In genomic region chr15:82585072-82585471, GRCh38 we compare ENCODE assay signal across 14 cellular contexts. TPM values are rescaled to one million over a fixed set of nuclear protein-coding genes. Genes with fewer than 3 reads are reported as not detected.
A peak's percentile ranks its signal among the peaks of the same experiment; 100 is the strongest.
DNase-seq lines count a peak whose midpoint lies in the region; ATAC-seq and TF ChIP-seq lines count a peak whose summit lies in the region.
"Had no signal": no experiment of that assay in that cellular context is flagged by ENCODE, and none has a peak within 500 bp of the region (broad histone marks: within the 10 kb centered on the region; RNA-seq: fewer than 3 reads in every experiment).

No MANE protein-coding gene starts in this region.

- no peaks in the 10 kb centered on the region for H3K36me3 Mint-ChIP-seq in neural progenitor cell
- H3K36me3 Mint-ChIP-seq in T-helper 2 cell treated with Interferon-gamma antibody and Interleukin-4, amounts not matched to agents 5 μg/mL and 100 μg/mL, for 36 hours (ENCODE audit: low read depth): no peaks in the 10 kb centered on the region
- H3K36me3 Mint-ChIP-seq: activated naive CD8-positive, alpha-beta T cell had no signal

- no peaks in the 10 kb centered on the region for H3K36me3 ChIP-seq in neural progenitor cell

- ATAC-seq in GM19397 (IDR thresholded peaks at IDR 0.05; ENCODE audit: unreplicated experiment) (no peak), HG03439 (IDR thresholded peaks at IDR 0.05; ENCODE audit: unreplicated experiment) (no peak)
- ATAC-seq: activated CD8-positive, alpha-beta T cell treated with anti-CD3 and anti-CD28 coated beads for 36 hours had no signal

- peak; percentile 10 for DNase-seq in ELF-1 (ENCODE audit: low read depth, low spot score)
- peak; percentile 71 for DNase-seq in MV-4-11 (lab: John Stamatoyannopoulos, UW)
- peak; percentile 76 for DNase-seq in choroid plexus epithelial cell (ENCODE audit: low read depth)
- no peak for DNase-seq in neural progenitor cell (ENCODE audit: low spot score)
- DNase-seq in T-helper 2 cell treated with Interferon-gamma antibody and Interleukin-4, amounts not matched to agents 5 μg/mL and 100 μg/mL, for 36 hours (ENCODE audit: low spot score): no peak
- no peak for DNase-seq in DMS153 treated with DMSO at 0.1 percent for 48 hours (lab: John Stamatoyannopoulos, UW; ENCODE audit: unreplicated experiment)
- DNase-seq: activated CD8-positive, alpha-beta T cell treated with anti-CD3 and anti-CD28 coated beads for 36 hours; glutamatergic neuron; NCI-H1048; NCI-H526; posterior cingulate gyrus had no signal

- peaks cover 5% of the 10 kb centered on the region for H3K27me3 Mint-ChIP-seq in neural progenitor cell (ENCODE audit: insufficient read depth, low read depth)
- H3K27me3 Mint-ChIP-seq in T-helper 2 cell treated with Interferon-gamma antibody and Interleukin-4, amounts not matched to agents 5 μg/mL and 100 μg/mL, for 36 hours (ENCODE audit: low read depth): peaks cover 26% of the 10 kb centered on the region

- H3K4me1 Mint-ChIP-seq in neural progenitor cell: peaks cover 4% of the 10 kb centered on the region
- no peaks in the 10 kb centered on the region for H3K4me1 Mint-ChIP-seq in T-helper 2 cell treated with Interferon-gamma antibody and Interleukin-4, amounts not matched to agents 5 μg/mL and 100 μg/mL, for 36 hours (ENCODE audit: low read depth)

- peak overlapping the region; percentile 7 for H3K4me2 ChIP-seq in neural progenitor cell

- H3K4me3 Mint-ChIP-seq in neural progenitor cell: no peak overlapping the region
- no peak overlapping the region for H3K4me3 Mint-ChIP-seq in T-helper 2 cell treated with Interferon-gamma antibody and Interleukin-4, amounts not matched to agents 5 μg/mL and 100 μg/mL, for 36 hours
- H3K4me3 Mint-ChIP-seq: activated CD8-positive, alpha-beta T cell treated with anti-CD3 and anti-CD28 coated beads for 36 hours; activated naive CD8-positive, alpha-beta T cell had no signal

- H3K27ac Mint-ChIP-seq in neural progenitor cell: no peak overlapping the region
- H3K27ac Mint-ChIP-seq in T-helper 2 cell treated with Interferon-gamma antibody and Interleukin-4, amounts not matched to agents 5 μg/mL and 100 μg/mL, for 36 hours: no peak overlapping the region
- H3K27ac Mint-ChIP-seq: activated CD8-positive, alpha-beta T cell treated with anti-CD3 and anti-CD28 coated beads for 36 hours; activated naive CD8-positive, alpha-beta T cell had no signal

- H3K4me3 ChIP-seq in choroid plexus epithelial cell (ENCODE audit: low read depth, low read length) (no peak overlapping the region), neural progenitor cell (no peak overlapping the region)

- H3K27ac ChIP-seq in neural progenitor cell: no peak overlapping the region

- H3K9me3 Mint-ChIP-seq in neural progenitor cell: no peaks in the 10 kb centered on the region
- no peaks in the 10 kb centered on the region for H3K9me3 Mint-ChIP-seq in T-helper 2 cell treated with Interferon-gamma antibody and Interleukin-4, amounts not matched to agents 5 μg/mL and 100 μg/mL, for 36 hours
- H3K9me3 Mint-ChIP-seq: activated CD8-positive, alpha-beta T cell treated with anti-CD3 and anti-CD28 coated beads for 36 hours had no signal

- no peaks in the 10 kb centered on the region for H3K79me2 ChIP-seq in neural progenitor cell (ENCODE audit: low read depth)

- peak overlapping the region; percentile 19 for H2AFZ ChIP-seq in neural progenitor cell (replicated peaks)

- TF ChIP-seq CTCF in choroid plexus epithelial cell (conservative IDR thresholded peaks at IDR 0.05; ENCODE audit: low read depth, low read length) (peak; percentile 45), neural progenitor cell (IDR thresholded peaks at IDR 0.05) (peak; percentile 40)

- no peaks in the 10 kb centered on the region for H4K20me1 ChIP-seq in neural progenitor cell (ENCODE audit: low read depth)

- peaks cover 18% of the 10 kb centered on the region for H3K4me1 ChIP-seq in neural progenitor cell

- no peaks in the 10 kb centered on the region for H3F3A ChIP-seq in neural progenitor cell (ENCODE audit: low read depth)

- no peaks in the 10 kb centered on the region for H3K9me3 ChIP-seq in neural progenitor cell (ENCODE audit: low read depth)

- H3K9ac ChIP-seq in neural progenitor cell: no peak overlapping the region

- H3K27me3 ChIP-seq in neural progenitor cell: no peaks in the 10 kb centered on the region

RNA-seq across cellular contexts. Expression of gene RPS17, which starts 44.8 kb away (rescaled TPM):
- 3,589 and 4,695 TPM in 2 replicates for total RNA-seq in neural progenitor cell (ENCODE audit: low replicate concordance)

Comparison
In these comparisons a context has a peak if more than half of its experiments do, and no peak if none do; other contexts are left out.
1. DNase-seq: peak in ELF-1 (single experiment), MV-4-11 (single experiment) and choroid plexus epithelial cell (single experiment); none in neural progenitor cell (single experiment), T-helper 2 cell treated with Interferon-gamma antibody and Interleukin-4, amounts not matched to agents 5 μg/mL and 100 μg/mL, for 36 hours (single experiment) and DMS153 treated with DMSO at 0.1 percent for 48 hours (single experiment).